In genomic region chr7:66403562-66403961, GRCh38 we compare ENCODE assay signal across 21 cellular contexts.
"Had no signal": no experiment of that assay in that cellular context is flagged by ENCODE, and none has a peak within 500 bp of the region (broad histone marks: within the 10 kb centered on the region; RNA-seq: fewer than 3 reads in every experiment).

No MANE protein-coding gene starts in this region.

- H3K79me2 ChIP-seq: hepatocyte had no signal

- ATAC-seq: natural killer cell treated with Interleukin-12 subunit alpha and Interleukin-12 subunit beta and Interleukin-15 and Interleukin-18, amount 100 ng/mL, for 72 hours; right lobe of liver; stimulated activated memory B cell treated with anti-CD40 and anti-IgM and Interleukin-4, amounts not matched to agents 10 μg/mL and 1 μg/mL and 100 μg/mL, for 72 hours; stimulated activated naive CD8-positive, alpha-beta T cell treated with anti-CD3 and anti-CD28 coated beads, Interleukin-15, amount 100 ng/mL, for 72 hours had no signal

- H3K4me1 ChIP-seq: left ventricle myocardium inferior, right atrium auricular region, upper lobe of left lung had no signal

- H3K27ac ChIP-seq: hepatocyte, left ventricle myocardium inferior, ovary, right atrium auricular region, right lobe of liver, transverse colon, upper lobe of left lung had no signal

- H3K9me3 ChIP-seq: ovary, right lobe of liver, transverse colon, upper lobe of left lung had no signal

- H3K36me3 ChIP-seq: ovary, right atrium auricular region, right lobe of liver, transverse colon had no signal

- H2AFZ ChIP-seq: hepatocyte had no signal

- H3K4me2 ChIP-seq: hepatocyte, smooth muscle cell had no signal

- DNase-seq: islet precursor cell; left ventricle myocardium inferior; mesendoderm; naive B cell; ovary; stimulated activated CD4-positive, alpha-beta T cell treated with anti-CD3 and anti-CD28 coated beads, Interleukin-1b, Interleukin-23, amount 100 ng/mL, for 48 hours; stimulated activated CD4-positive, alpha-beta T cell treated with anti-CD3 and anti-CD28 coated beads, Interleukin-2, amount 100 ng/mL, for 48 hours; stimulated activated CD4-positive, alpha-beta T cell treated with anti-CD3 and anti-CD28 coated beads, Interleukin-4, amount 100 ng/mL, for 4 hours; stimulated activated CD8-positive, alpha-beta memory T cell treated with anti-CD3 and anti-CD28 coated beads, Interleukin-4, amount 100 ng/mL, for 48 hours; stimulated activated naive CD4-positive, alpha-beta T cell treated with Interleukin-2 at 50 U/mL for 16 hours; stimulated activated naive CD8-positive, alpha-beta T cell treated with anti-CD3 and anti-CD28 coated beads, Interleukin-15, amount 100 ng/mL, for 72 hours; substantia nigra; transverse colon; upper lobe of left lung had no signal

- H3K4me3 ChIP-seq: hepatocyte, left ventricle myocardium inferior, lung, ovary, right atrium auricular region, right lobe of liver, smooth muscle cell, transverse colon, upper lobe of left lung had no signal

- H3K27me3 ChIP-seq: hepatocyte, ovary, right atrium auricular region, right lobe of liver, transverse colon, upper lobe of left lung had no signal
